15 cellular contexts compared by ENCODE assay signal in genomic region chr22:45916515-45916914, GRCh38.
"Had no signal": no experiment of that assay in that cellular context is flagged by ENCODE, and none has a peak within 500 bp of the region (broad histone marks: within the 10 kb centered on the region; RNA-seq: fewer than 3 reads in every experiment).

No MANE protein-coding gene starts in this region.

- ATAC-seq: activated T-cell treated with anti-CD3 and anti-CD28 coated beads, Interleukin-2, amount 50 U/mL, for 72 hours; left cardiac atrium; mucosa of descending colon; stimulated activated naive CD8-positive, alpha-beta T cell treated with anti-CD3 and anti-CD28 coated beads, Interleukin-15, Interleukin-2, amounts not matched to agents 100 U/mL and 50 U/mL, for 24 hours had no signal

- DNase-seq: activated CD4-positive, alpha-beta T cell treated with anti-CD3 and anti-CD28 coated beads, Interleukin-2, amount 50 U/mL, for 1 hour; activated CD4-positive, CD25-positive, alpha-beta regulatory T cell treated with anti-CD3 and anti-CD28 coated beads, Interleukin-2, amount 50 U/mL, for 72 hours; activated CD8-positive, alpha-beta memory T cell treated with anti-CD3 and anti-CD28 coated beads for 24 hours; activated gamma-delta T cell; activated T-cell treated with anti-CD3 and anti-CD28 coated beads, Interleukin-2, amount 50 U/mL, for 72 hours; effector memory CD4-positive, alpha-beta T cell; esophagus squamous epithelium; left cardiac atrium; mesenchymal stem cell; mucosa of descending colon; naive B cell; stimulated activated CD4-positive, alpha-beta T cell treated with anti-CD3 and anti-CD28 coated beads, Interleukin-12 subunit alpha, Interleukin-12 subunit beta, amount 100 ng/mL, for 4 hours; stimulated activated CD4-positive, alpha-beta T cell treated with anti-CD3 and anti-CD28 coated beads, Interleukin-1b, Interleukin-23, amount 100 ng/mL, for 48 hours; stimulated activated naive CD8-positive, alpha-beta T cell treated with anti-CD3 and anti-CD28 coated beads, Interleukin-15, Interleukin-2, amounts not matched to agents 100 U/mL and 50 U/mL, for 24 hours; tibial artery had no signal
